Comparison of ENCODE assay signal across 1 cellular context in the genomic region with DNA sequence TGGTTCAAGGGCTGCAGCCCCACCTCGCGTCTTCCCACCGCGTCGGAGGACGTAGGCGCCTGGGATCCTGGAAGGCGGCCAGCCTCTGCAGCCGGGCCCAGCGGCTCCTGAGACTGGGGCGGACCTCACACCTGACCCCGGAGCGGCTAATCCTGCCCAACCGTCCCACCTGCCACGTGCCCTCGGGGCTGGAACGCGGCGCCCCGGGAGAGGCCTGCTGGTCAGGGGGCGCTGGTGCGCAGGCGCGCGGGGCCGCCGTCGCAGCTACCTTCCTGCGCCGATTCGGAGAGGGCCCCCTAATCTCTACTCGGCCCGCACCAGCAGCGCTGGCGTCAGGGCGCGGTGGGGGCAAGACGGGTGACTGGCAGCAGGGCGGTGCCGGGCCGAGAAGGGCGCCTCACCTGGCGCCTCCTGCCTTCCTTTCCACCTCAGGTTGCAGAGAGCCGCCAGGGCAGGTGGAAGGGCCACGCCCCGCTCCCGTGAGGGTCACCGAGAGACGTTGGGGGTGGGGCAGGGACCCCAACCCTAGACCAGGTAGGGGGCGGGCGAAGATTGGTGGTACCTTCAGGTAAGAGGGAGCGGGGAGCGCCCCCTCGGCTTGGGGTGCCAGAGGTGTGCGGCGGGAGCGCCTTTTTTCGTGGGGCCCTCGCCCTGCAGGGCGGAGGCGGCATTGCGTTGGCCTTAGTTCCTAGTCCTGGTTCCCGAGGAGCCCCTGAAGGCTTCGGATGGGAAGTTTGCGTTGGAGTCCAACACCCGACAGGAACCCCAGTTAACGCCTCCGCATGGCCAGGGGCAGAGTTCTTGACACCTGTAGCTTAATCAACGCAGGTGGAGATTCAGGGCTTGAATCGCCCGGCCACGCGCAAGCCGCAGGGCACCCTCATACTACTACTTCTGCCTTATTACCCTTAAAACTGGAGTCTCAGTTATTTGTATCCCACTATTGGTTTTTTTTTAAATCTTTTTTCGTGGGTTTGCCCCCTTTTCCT.
TF ChIP-seq lines count a peak whose summit lies in the region.

A gene with protein sequence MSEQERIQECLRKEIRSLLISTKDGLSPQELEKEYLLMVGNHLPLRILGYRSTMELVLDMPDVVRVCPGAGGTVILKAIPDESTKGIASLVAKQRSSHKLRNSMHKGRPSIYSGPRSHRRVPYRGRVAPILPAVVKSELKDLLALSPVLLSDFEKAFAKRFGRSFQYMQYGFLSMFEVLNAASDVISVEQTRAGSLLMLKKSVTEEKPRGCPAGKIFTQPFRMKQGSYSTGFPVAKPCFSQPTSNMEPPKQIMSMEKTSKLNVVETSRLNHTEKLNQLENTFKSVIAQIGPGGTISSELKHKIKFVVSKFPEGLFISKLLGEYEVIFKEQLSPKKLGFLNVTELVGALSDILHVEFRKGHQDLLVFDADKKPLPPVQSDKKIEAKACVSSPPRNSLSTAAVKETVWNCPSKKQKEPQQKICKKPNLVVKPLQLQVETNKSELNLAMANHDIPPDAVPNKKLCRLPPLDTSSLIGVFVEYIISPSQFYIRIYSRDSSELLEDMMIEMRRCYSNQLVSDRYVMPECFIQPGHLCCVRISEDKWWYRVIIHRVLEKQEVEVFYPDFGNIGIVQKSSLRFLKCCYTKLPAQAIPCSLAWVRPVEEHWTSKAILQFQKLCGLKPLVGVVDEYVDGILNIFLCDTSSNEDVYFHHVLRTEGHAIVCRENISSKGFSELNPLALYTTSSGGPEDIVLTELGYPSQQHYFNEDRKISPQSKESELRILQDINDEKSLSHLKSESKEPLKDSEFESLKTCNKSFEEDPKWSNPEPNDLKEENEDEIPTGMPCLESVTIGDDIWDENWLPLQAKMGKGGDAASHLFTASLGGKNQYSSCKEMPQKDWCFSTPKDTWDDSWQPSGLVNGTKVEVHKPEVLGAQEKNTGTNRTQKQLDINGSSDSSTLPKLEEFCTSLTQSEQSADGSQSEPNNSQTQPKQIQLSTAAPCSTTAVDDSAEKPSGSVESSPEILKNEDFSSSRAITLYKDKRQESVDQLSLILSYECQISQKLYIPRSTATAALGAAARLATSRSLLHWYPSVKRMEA (plus strand): TSS at position 241 of the 989 bp plus-strand sequence. CDS start 784 bp downstream, outside the sequence.

TF ChIP-seq in H1, 55 proteins besides CTCF, POLR2A, EP300 and RAD21:
- TF ChIP-seq SP4 (IDR thresholded peaks at IDR 0.05; ENCODE audit: low read length) (peak; percentile 85), KDM1A (IDR thresholded peaks at IDR 0.05; ENCODE audit: borderline replicate concordance, low read length) (peak; percentile 53; the same call in 1 of the 2 replicates), TCF12 (IDR thresholded peaks at IDR 0.05; ENCODE audit: low read depth, low read length) (peak; percentile 70; the same call in 1 of the 2 replicates), FOSL1 (IDR thresholded peaks at IDR 0.05; ENCODE audit: insufficient read depth, low read depth, low read length) (no peak), CHD1 (IDR thresholded peaks at IDR 0.05; ENCODE audit: low read depth, low read length) (no peak), SIN3A (conservative IDR thresholded peaks at IDR 0.05 in 1 of 2, IDR thresholded peaks at IDR 0.05 in 1 of 2; ENCODE audit: low read depth in 1 of 2, low read length in 2 of 2) (no peak), KDM4A (IDR thresholded peaks at IDR 0.05; ENCODE audit: low read depth, low read length, severe bottlenecking) (peak; percentile 88), RNF2 (IDR thresholded peaks at IDR 0.05; ENCODE audit: borderline replicate concordance, low read depth, low read length, missing control alignments, poor library complexity, severe bottlenecking) (peak; percentile 80), ZNF274 (IDR thresholded peaks at IDR 0.05; ENCODE audit: borderline replicate concordance, extremely low read depth, low read length) (no peak), TBP (IDR thresholded peaks at IDR 0.05; ENCODE audit: low read depth, low read length) (peak; percentile 7; the same call in 1 of the 2 replicates), SUZ12 (IDR thresholded peaks at IDR 0.05; ENCODE audit: low read length) (0 out of 2 replicates have a peak, but pooled peaks have one; percentile 29), HDAC2 (IDR thresholded peaks at IDR 0.05; ENCODE audit: borderline replicate concordance in 1 of 2, low read depth in 2 of 2, low read length in 2 of 2) (peak; percentile 37 to 94; a peak in 3 of 4 replicates), NRF1 (IDR thresholded peaks at IDR 0.05; ENCODE audit: low read depth, low read length) (peak; percentile 61), TEAD4 (IDR thresholded peaks at IDR 0.05; ENCODE audit: low read depth, low read length) (peak; percentile 82; the same call in 1 of the 2 replicates), CHD2 (IDR thresholded peaks at IDR 0.05; ENCODE audit: low read length) (no peak), ASH2L (IDR thresholded peaks at IDR 0.05; ENCODE audit: low read length) (peak; percentile 42)
- TF ChIP-seq, protein P1, sequence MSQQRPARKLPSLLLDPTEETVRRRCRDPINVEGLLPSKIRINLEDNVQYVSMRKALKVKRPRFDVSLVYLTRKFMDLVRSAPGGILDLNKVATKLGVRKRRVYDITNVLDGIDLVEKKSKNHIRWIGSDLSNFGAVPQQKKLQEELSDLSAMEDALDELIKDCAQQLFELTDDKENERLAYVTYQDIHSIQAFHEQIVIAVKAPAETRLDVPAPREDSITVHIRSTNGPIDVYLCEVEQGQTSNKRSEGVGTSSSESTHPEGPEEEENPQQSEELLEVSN (IDR thresholded peaks at IDR 0.05): peak; percentile 99
- TF ChIP-seq, protein P2, sequence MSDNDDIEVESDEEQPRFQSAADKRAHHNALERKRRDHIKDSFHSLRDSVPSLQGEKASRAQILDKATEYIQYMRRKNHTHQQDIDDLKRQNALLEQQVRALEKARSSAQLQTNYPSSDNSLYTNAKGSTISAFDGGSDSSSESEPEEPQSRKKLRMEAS (IDR thresholded peaks at IDR 0.05): peak; percentile 100
- TF ChIP-seq, protein P3, sequence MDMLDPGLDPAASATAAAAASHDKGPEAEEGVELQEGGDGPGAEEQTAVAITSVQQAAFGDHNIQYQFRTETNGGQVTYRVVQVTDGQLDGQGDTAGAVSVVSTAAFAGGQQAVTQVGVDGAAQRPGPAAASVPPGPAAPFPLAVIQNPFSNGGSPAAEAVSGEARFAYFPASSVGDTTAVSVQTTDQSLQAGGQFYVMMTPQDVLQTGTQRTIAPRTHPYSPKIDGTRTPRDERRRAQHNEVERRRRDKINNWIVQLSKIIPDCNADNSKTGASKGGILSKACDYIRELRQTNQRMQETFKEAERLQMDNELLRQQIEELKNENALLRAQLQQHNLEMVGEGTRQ (IDR thresholded peaks at IDR 0.05; ENCODE audit: low read length): peak; percentile 40; the same call in 1 of the 2 replicates
TF ChIP-seq in H1: peak in this region for 14.
